In the genomic region with DNA sequence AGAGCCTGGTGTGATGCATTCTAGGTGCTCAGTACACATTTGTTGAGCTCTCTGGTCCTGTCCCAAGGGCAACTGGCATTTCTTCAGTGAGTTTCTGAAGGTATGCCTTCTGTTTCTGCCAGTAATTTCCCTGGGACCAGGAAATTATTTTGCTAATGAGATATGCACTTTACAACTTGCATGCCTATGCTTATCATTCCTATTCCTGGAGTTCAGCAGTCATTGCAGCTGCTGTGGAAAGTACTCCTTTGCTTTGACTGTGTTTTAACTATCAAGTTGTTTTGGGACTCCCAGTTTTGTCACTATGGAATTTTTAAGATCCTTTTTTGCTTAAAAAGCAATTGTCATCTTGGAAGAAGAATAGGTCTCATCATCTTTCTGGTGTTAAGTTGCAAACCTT, we compare ENCODE assay signal across 27 cellular contexts.
"Had no signal": no experiment of that assay in that cellular context is flagged by ENCODE, and none has a peak within 500 bp of the region (broad histone marks: within the 10 kb centered on the region; RNA-seq: fewer than 3 reads in every experiment).

No MANE protein-coding gene starts in this region.

- H3K4me3 ChIP-seq: colonic mucosa, esophagus squamous epithelium, gastrocnemius medialis, heart right ventricle, left lung, lower lobe of right lung, mucosa of descending colon had no signal

- H3K4me1 ChIP-seq: colonic mucosa, esophagus squamous epithelium, gastrocnemius medialis, left lung, lower lobe of right lung had no signal

- H3K4me3 Mint-ChIP-seq: dendritic cell treated with granulocyte-macrophage colony-stimulating factor and Interleukin-4, amounts not matched to agents 40 ng/mL and 50 ng/mL, for 4 days; effector memory CD8-positive, alpha-beta T cell; endodermal cell; mesothelial cell of epicardium had no signal

- H3K4me1 Mint-ChIP-seq: endodermal cell, mesothelial cell of epicardium had no signal

- H3K36me3 ChIP-seq: colonic mucosa, esophagus squamous epithelium, gastrocnemius medialis, heart right ventricle, left lung, lower lobe of right lung had no signal

- H3K9me3 ChIP-seq: colonic mucosa, gastrocnemius medialis had no signal

- H3K27me3 Mint-ChIP-seq: dendritic cell treated with granulocyte-macrophage colony-stimulating factor and Interleukin-4, amounts not matched to agents 40 ng/mL and 50 ng/mL, for 4 days; effector memory CD8-positive, alpha-beta T cell had no signal

- DNase-seq: colonic mucosa; cortex of kidney; effector CD8-positive, alpha-beta T cell; effector memory CD8-positive, alpha-beta T cell; endodermal cell; erythroblast; esophagus squamous epithelium; foreskin fibroblast; foreskin melanocyte; gastrocnemius medialis; glutamatergic neuron; head of caudate nucleus; heart right ventricle; hippocampal formation; left cardiac atrium; left lung; left ventricle myocardium superior; lower lobe of right lung; mesenchymal stem cell; mucosa of descending colon had no signal

- FAIRE-seq: endometrium, islet of Langerhans, keratinocyte had no signal

- H3K27me3 ChIP-seq: colonic mucosa, esophagus squamous epithelium, gastrocnemius medialis, heart right ventricle, left lung had no signal

- H3K27ac Mint-ChIP-seq: dendritic cell treated with granulocyte-macrophage colony-stimulating factor and Interleukin-4, amounts not matched to agents 40 ng/mL and 50 ng/mL, for 4 days; effector memory CD8-positive, alpha-beta T cell; endodermal cell; mesothelial cell of epicardium had no signal

- H3K27ac ChIP-seq: colonic mucosa, epithelial cell of prostate, esophagus squamous epithelium, gastrocnemius medialis, heart right ventricle, left lung, lower lobe of right lung had no signal

- ATAC-seq: effector memory CD8-positive, alpha-beta T cell; esophagus mucosa; gastrocnemius medialis; heart right ventricle; left cardiac atrium; left lung; left ventricle myocardium superior; lower lobe of right lung; mucosa of descending colon had no signal
